Comparison of ENCODE assay signal across 8 cellular contexts in genomic region chr18:63319383-63320040, GRCh38. TPM values are rescaled to one million over a fixed set of nuclear protein-coding genes. Genes with fewer than 3 reads are reported as not detected.
DNase-seq lines count a peak whose midpoint lies in the region; ATAC-seq lines count a peak whose summit lies in the region.

BCL2 (minus strand) TSS chr18:63319769.

- H3K27ac ChIP-seq in SK-N-MC (0 out of 2 replicates have a peak within 1 kb of the TSS, but pooled peaks have one; percentile 36), layer of hippocampus (ENCODE audit: low read depth, low read length) (peak within 1 kb of the TSS; percentile 71)

- no peaks in the 10 kb centered on the region for H3K36me3 ChIP-seq in SK-N-MC (ENCODE audit: insufficient read depth, low read length)

- H3K27me3 ChIP-seq in layer of hippocampus (ENCODE audit: control insufficient read depth, insufficient read depth, low read length) = no peaks in the 10 kb centered on the region

- peak within 1 kb of the TSS; percentile 81 for H3K9ac ChIP-seq in SK-N-MC (ENCODE audit: insufficient read length)

- H3K4me3 ChIP-seq in SK-N-MC = peak within 1 kb of the TSS; percentile 95

- peak; percentile 3 for ATAC-seq in GM19351 (IDR thresholded peaks at IDR 0.05; ENCODE audit: unreplicated experiment)
- ATAC-seq in HG03571 (IDR thresholded peaks at IDR 0.05; ENCODE audit: unreplicated experiment) = peak; percentile 4
- no peak for ATAC-seq in HG03108 (IDR thresholded peaks at IDR 0.05; ENCODE audit: unreplicated experiment)

- peak; percentile 32 for DNase-seq in CD1c-positive myeloid dendritic cell (ENCODE audit: extremely low spot score)
- no peak for DNase-seq in SK-N-MC (ENCODE audit: low read depth, low spot score)
- DNase-seq in cerebellum (ENCODE audit: low spot score) = peak; percentile 45
- peak in 2 of 3 experiments; percentile 22 to 52 for DNase-seq in stimulated activated CD4-positive, alpha-beta T cell treated with anti-CD3 and anti-CD28 coated beads, TNF-alpha, amount 100 ng/mL, for 24 hours (ENCODE audit: low read depth in 3 of 3)

- H3K9me3 ChIP-seq in SK-N-MC (ENCODE audit: low read depth, low read length) = no peaks in the 10 kb centered on the region

RNA-seq across cellular contexts. Expression of gene BCL2, which starts in this region (rescaled TPM):
- 33.4 TPM for total RNA-seq in cerebellum
